Comparison of ENCODE assay signal across 30 cellular contexts in the genomic region with DNA sequence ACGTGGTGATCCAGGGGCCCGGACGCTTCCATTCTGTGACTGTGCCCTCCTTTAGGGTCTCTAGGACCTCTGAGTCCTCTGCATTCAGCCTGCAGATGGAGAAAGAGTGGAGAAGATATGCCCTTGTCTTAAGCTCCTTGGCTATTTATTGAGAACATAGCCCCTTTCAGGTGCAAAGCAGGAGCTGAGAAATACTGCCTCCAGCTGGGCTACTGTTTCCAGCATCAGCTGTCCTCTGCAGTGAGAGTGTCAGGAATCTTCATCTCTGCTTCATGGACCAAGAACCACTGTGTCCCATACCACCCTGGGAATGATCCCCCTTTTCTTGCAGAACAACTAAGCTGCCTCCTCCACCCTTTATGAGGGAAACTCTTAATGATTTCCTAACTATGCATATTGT.
"Had no signal": no experiment of that assay in that cellular context is flagged by ENCODE, and none has a peak within 500 bp of the region (broad histone marks: within the 10 kb centered on the region; RNA-seq: fewer than 3 reads in every experiment).

No MANE protein-coding gene starts in this region.

- H3K36me3 ChIP-seq: esophagus squamous epithelium, heart right ventricle, lower lobe of right lung, right lobe of liver, thoracic aorta, tibial nerve, upper lobe of left lung had no signal

- ATAC-seq: heart right ventricle; left ventricle myocardium superior; lower lobe of right lung; mucosa of descending colon; natural killer cell treated with Interleukin-12 subunit alpha and Interleukin-12 subunit beta and Interleukin-15 and Interleukin-18, amount 100 ng/mL, for 72 hours; right lobe of liver; stimulated activated naive B cell treated with anti-CD40 and anti-IgM and Interleukin-4, amounts not matched to agents 10 μg/mL and 1 μg/mL and 100 μg/mL, for 72 hours had no signal

- H3K4me1 ChIP-seq: esophagus squamous epithelium, lower lobe of right lung, parathyroid adenoma, right lobe of liver, tibial nerve, upper lobe of left lung had no signal

- H3K27ac Mint-ChIP-seq: dendritic cell treated with granulocyte-macrophage colony-stimulating factor and Interleukin-4, amounts not matched to agents 40 ng/mL and 50 ng/mL, for 4 days; memory B cell; mesothelial cell of epicardium; progenitor cell of endocrine pancreas; stimulated activated naive B cell treated with anti-CD40 and anti-IgM and Interleukin-4, amounts not matched to agents 10 μg/mL and 1 μg/mL and 100 μg/mL, for 72 hours; stimulated activated naive CD8-positive, alpha-beta T cell treated with anti-CD3 and anti-CD28 coated beads, Interleukin-15, Interleukin-2, amounts not matched to agents 100 ng/mL and 50 ng/mL, for 24 hours had no signal

- FAIRE-seq: colon, keratinocyte, small intestine, urothelium cell line had no signal

- H3K9me3 ChIP-seq: mucosa of descending colon, right lobe of liver, thoracic aorta, upper lobe of left lung had no signal

- H3K36me3 Mint-ChIP-seq: mesothelial cell of epicardium had no signal

- H3K9me3 Mint-ChIP-seq: memory B cell; natural killer cell treated with Interleukin-12 subunit alpha and Interleukin-12 subunit beta and Interleukin-15 and Interleukin-18, amount 100 ng/mL, for 72 hours; neural crest cell had no signal

- H3K9ac ChIP-seq: parathyroid adenoma had no signal

- H2AFZ ChIP-seq: parathyroid adenoma had no signal

- H3K79me2 ChIP-seq: parathyroid adenoma had no signal

- H3K27me3 Mint-ChIP-seq: memory B cell; progenitor cell of endocrine pancreas; stimulated activated naive B cell treated with anti-CD40 and anti-IgM and Interleukin-4, amounts not matched to agents 10 μg/mL and 1 μg/mL and 100 μg/mL, for 72 hours; stimulated activated naive CD8-positive, alpha-beta T cell treated with anti-CD3 and anti-CD28 coated beads, Interleukin-15, Interleukin-2, amounts not matched to agents 100 ng/mL and 50 ng/mL, for 24 hours had no signal

- H3K27ac ChIP-seq: esophagus squamous epithelium, heart right ventricle, lower lobe of right lung, parathyroid adenoma, right lobe of liver, thoracic aorta, tibial nerve, upper lobe of left lung had no signal

- H3K4me1 Mint-ChIP-seq: memory B cell, mesothelial cell of epicardium, naive B cell, neural crest cell had no signal

- H3K27me3 ChIP-seq: esophagus squamous epithelium, heart right ventricle, right lobe of liver, tibial nerve, upper lobe of left lung had no signal

- DNase-seq: effector CD8-positive, alpha-beta T cell; erythroblast; esophagus squamous epithelium; foreskin melanocyte; glutamatergic neuron; heart right ventricle; hippocampal formation; left ventricle myocardium superior; lower lobe of right lung; mucosa of descending colon; naive B cell; right lobe of liver; small intestine; stimulated activated CD4-positive, alpha-beta T cell treated with anti-CD3 and anti-CD28 coated beads, Interleukin-15, amount 100 ng/mL, for 24 hours; stimulated activated CD4-positive, alpha-beta T cell treated with anti-CD3 and anti-CD28 coated beads, Interleukin-2, amount 100 ng/mL, for 48 hours; stimulated activated naive B cell treated with anti-CD40 and anti-IgM and Interleukin-4, amounts not matched to agents 10 μg/mL and 1 μg/mL and 100 μg/mL, for 72 hours; upper lobe of left lung had no signal

- H3K4me3 Mint-ChIP-seq: dendritic cell treated with granulocyte-macrophage colony-stimulating factor and Interleukin-4, amounts not matched to agents 40 ng/mL and 50 ng/mL, for 4 days; memory B cell; mesothelial cell of epicardium; naive B cell; natural killer cell treated with Interleukin-12 subunit alpha and Interleukin-12 subunit beta and Interleukin-15 and Interleukin-18, amount 100 ng/mL, for 72 hours; neural crest cell; stimulated activated naive B cell treated with anti-CD40 and anti-IgM and Interleukin-4, amounts not matched to agents 10 μg/mL and 1 μg/mL and 100 μg/mL, for 72 hours; stimulated activated naive CD8-positive, alpha-beta T cell treated with anti-CD3 and anti-CD28 coated beads, Interleukin-15, Interleukin-2, amounts not matched to agents 100 ng/mL and 50 ng/mL, for 24 hours had no signal

- H3K4me3 ChIP-seq: esophagus squamous epithelium, heart right ventricle, lower lobe of right lung, mucosa of descending colon, right lobe of liver, thoracic aorta, tibial nerve, upper lobe of left lung had no signal
